In the genomic region with DNA sequence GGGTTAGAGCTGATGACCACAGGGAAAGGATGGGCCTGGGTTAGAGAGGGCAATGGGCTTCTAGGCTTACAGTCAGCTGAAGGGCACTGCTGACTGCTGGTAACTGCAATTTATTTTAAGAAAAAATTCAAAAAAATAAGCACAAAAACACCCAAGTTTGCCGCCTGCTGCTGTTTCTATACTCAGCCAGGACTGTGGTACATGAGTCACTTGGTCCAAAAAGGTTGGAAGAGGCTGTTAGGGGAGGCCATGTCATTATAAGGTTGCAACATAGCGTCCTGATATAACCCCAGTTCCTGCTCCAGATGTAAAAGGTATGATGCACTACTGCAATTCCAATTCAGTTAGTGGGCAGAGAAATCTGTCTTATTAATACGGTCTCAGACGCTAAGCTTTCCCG, we compare ENCODE assay signal across 11 cellular contexts.
DNase-seq lines count a peak whose midpoint lies in the region; ATAC-seq and TF ChIP-seq lines count a peak whose summit lies in the region.
"Had no signal": no experiment of that assay in that cellular context is flagged by ENCODE, and none has a peak within 500 bp of the region (broad histone marks: within the 10 kb centered on the region; RNA-seq: fewer than 3 reads in every experiment).

No MANE protein-coding gene starts in this region.

- H3K4me1 Mint-ChIP-seq in T-helper 1 cell treated with Interleukin-12 subunit alpha and Interleukin-12 subunit beta and Interleukin-4 antibody, amounts not matched to agents 30 μg/mL and 1 μg/mL, for 36 hours (ENCODE audit: low read depth), result peaks cover 90% of the 10 kb centered on the region
- H3K4me1 Mint-ChIP-seq in stimulated activated effector memory CD8-positive, alpha-beta T cell treated with anti-CD3 and anti-CD28 coated beads, Interleukin-12 subunit alpha, Interleukin-12 subunit beta, amount 100 ng/mL, for 72 hours, result peaks cover 97% of the 10 kb centered on the region

- peaks cover 89% of the 10 kb centered on the region for H3K36me3 Mint-ChIP-seq in T-helper 1 cell treated with Interleukin-12 subunit alpha and Interleukin-12 subunit beta and Interleukin-4 antibody, amounts not matched to agents 30 μg/mL and 1 μg/mL, for 36 hours (ENCODE audit: low read depth)
- peaks cover 100% of the 10 kb centered on the region for H3K36me3 Mint-ChIP-seq in stimulated activated effector memory CD8-positive, alpha-beta T cell treated with anti-CD3 and anti-CD28 coated beads, Interleukin-12 subunit alpha, Interleukin-12 subunit beta, amount 100 ng/mL, for 72 hours

- H3K4me3 Mint-ChIP-seq in T-helper 1 cell treated with Interleukin-12 subunit alpha and Interleukin-12 subunit beta and Interleukin-4 antibody, amounts not matched to agents 30 μg/mL and 1 μg/mL, for 36 hours, result peak overlapping the region; percentile 43
- peak overlapping the region; percentile 84 for H3K4me3 Mint-ChIP-seq in stimulated activated effector memory CD8-positive, alpha-beta T cell treated with anti-CD3 and anti-CD28 coated beads, Interleukin-12 subunit alpha, Interleukin-12 subunit beta, amount 100 ng/mL, for 72 hours

- no peak for DNase-seq in activated CD4-positive, CD25-positive, alpha-beta regulatory T cell (lab: John Stamatoyannopoulos, UW)
- DNase-seq in fibroblast of villous mesenchyme (ENCODE audit: low read depth) (peak; percentile 97), kidney glomerular epithelial cell (lab: John Stamatoyannopoulos, UW) (no peak), cerebellar nuclear complex (lab: John Stamatoyannopoulos, UW) (no peak), superior temporal gyrus (ENCODE audit: extremely low spot score) (no peak)
- no peak for DNase-seq in stimulated activated effector memory CD8-positive, alpha-beta T cell treated with anti-CD3 and anti-CD28 coated beads, Interleukin-12 subunit alpha, Interleukin-12 subunit beta, amount 100 ng/mL, for 72 hours (ENCODE audit: low spot score in 2 of 2)
- DNase-seq: ACHN, NCI-H446, upper lobe of left lung had no signal

- no peaks in the 10 kb centered on the region for H3K27me3 Mint-ChIP-seq in T-helper 1 cell treated with Interleukin-12 subunit alpha and Interleukin-12 subunit beta and Interleukin-4 antibody, amounts not matched to agents 30 μg/mL and 1 μg/mL, for 36 hours (ENCODE audit: low read depth)

- H3K9me3 Mint-ChIP-seq in T-helper 1 cell treated with Interleukin-12 subunit alpha and Interleukin-12 subunit beta and Interleukin-4 antibody, amounts not matched to agents 30 μg/mL and 1 μg/mL, for 36 hours, result no peaks in the 10 kb centered on the region
- no peaks in the 10 kb centered on the region for H3K9me3 Mint-ChIP-seq in stimulated activated effector memory CD8-positive, alpha-beta T cell treated with anti-CD3 and anti-CD28 coated beads, Interleukin-12 subunit alpha, Interleukin-12 subunit beta, amount 100 ng/mL, for 72 hours

- no peak overlapping the region for H3K4me3 ChIP-seq in fibroblast of villous mesenchyme (ENCODE audit: low read depth, low read length)
- H3K4me3 ChIP-seq: upper lobe of left lung had no signal

- TF ChIP-seq CTCF in fibroblast of villous mesenchyme (IDR thresholded peaks at IDR 0.05; ENCODE audit: insufficient read depth, low read depth, low read length), result no peak

- peak; percentile 33 to 43 for ATAC-seq in activated CD4-positive, CD25-positive, alpha-beta regulatory T cell treated with anti-CD3 and anti-CD28 coated beads, Interleukin-2, amount 50 U/mL, for 24 hours
- ATAC-seq in stimulated activated effector memory CD8-positive, alpha-beta T cell treated with anti-CD3 and anti-CD28 coated beads, Interleukin-12 subunit alpha, Interleukin-12 subunit beta, amount 100 ng/mL, for 72 hours, result peak; percentile 62

- peak overlapping the region; percentile 90 for H3K27ac Mint-ChIP-seq in T-helper 1 cell treated with Interleukin-12 subunit alpha and Interleukin-12 subunit beta and Interleukin-4 antibody, amounts not matched to agents 30 μg/mL and 1 μg/mL, for 36 hours
- peak overlapping the region; percentile 96 for H3K27ac Mint-ChIP-seq in stimulated activated effector memory CD8-positive, alpha-beta T cell treated with anti-CD3 and anti-CD28 coated beads, Interleukin-12 subunit alpha, Interleukin-12 subunit beta, amount 100 ng/mL, for 72 hours
